21 cellular contexts compared by ENCODE assay signal in genomic region chr11:82634091-82634490, GRCh38.
"Had no signal": no experiment of that assay in that cellular context is flagged by ENCODE, and none has a peak within 500 bp of the region (broad histone marks: within the 10 kb centered on the region; RNA-seq: fewer than 3 reads in every experiment).

No MANE protein-coding gene starts in this region.

- H3K9me3 ChIP-seq: esophagus squamous epithelium, prostate gland, right lobe of liver, testis had no signal

- H2AFZ ChIP-seq: parathyroid adenoma had no signal

- H3K9ac ChIP-seq: parathyroid adenoma had no signal

- H3K4me3 ChIP-seq: esophagus squamous epithelium, lung, prostate gland, right lobe of liver, spleen, testis, tibial nerve had no signal

- H3K27ac Mint-ChIP-seq: dendritic cell treated with granulocyte-macrophage colony-stimulating factor and Interleukin-4, amounts not matched to agents 40 ng/mL and 50 ng/mL, for 4 days; effector memory CD8-positive, alpha-beta T cell; naive thymus-derived CD4-positive, alpha-beta T cell; nephron progenitor cell; stimulated activated naive B cell treated with anti-CD40 and anti-IgM and Interleukin-4, amounts not matched to agents 10 μg/mL and 1 μg/mL and 100 μg/mL, for 72 hours had no signal

- ATAC-seq: effector memory CD8-positive, alpha-beta T cell; left colon; left ventricle myocardium superior; naive thymus-derived CD4-positive, alpha-beta T cell; right lobe of liver; stimulated activated naive B cell treated with anti-CD40 and anti-IgM and Interleukin-4, amounts not matched to agents 10 μg/mL and 1 μg/mL and 100 μg/mL, for 72 hours; stimulated activated naive CD8-positive, alpha-beta T cell treated with anti-CD3 and anti-CD28 coated beads, Interleukin-15, amount 100 ng/mL, for 72 hours had no signal

- H3K4me3 Mint-ChIP-seq: dendritic cell treated with granulocyte-macrophage colony-stimulating factor and Interleukin-4, amounts not matched to agents 40 ng/mL and 50 ng/mL, for 4 days; effector memory CD8-positive, alpha-beta T cell; naive thymus-derived CD4-positive, alpha-beta T cell; nephron progenitor cell; stimulated activated naive B cell treated with anti-CD40 and anti-IgM and Interleukin-4, amounts not matched to agents 10 μg/mL and 1 μg/mL and 100 μg/mL, for 72 hours; stimulated activated naive CD8-positive, alpha-beta T cell treated with anti-CD3 and anti-CD28 coated beads, Interleukin-15, amount 100 ng/mL, for 72 hours had no signal

- DNase-seq: effector memory CD8-positive, alpha-beta T cell; esophagus squamous epithelium; foreskin fibroblast; left colon; left ventricle myocardium superior; naive thymus-derived CD4-positive, alpha-beta T cell; nephron progenitor cell; retina; right lobe of liver; spleen; stimulated activated CD4-positive, alpha-beta T cell treated with anti-CD3 and anti-CD28 coated beads, Interleukin-15, amount 100 ng/mL, for 24 hours; stimulated activated CD4-positive, alpha-beta T cell treated with anti-CD3 and anti-CD28 coated beads, Interleukin-1b, Interleukin-23, amount 100 ng/mL, for 48 hours; stimulated activated CD4-positive, alpha-beta T cell treated with anti-CD3 and anti-CD28 coated beads, Interleukin-4, amount 100 ng/mL, for 24 hours; stimulated activated naive B cell treated with anti-CD40 and anti-IgM and Interleukin-4, amounts not matched to agents 10 μg/mL and 1 μg/mL and 100 μg/mL, for 72 hours; stimulated activated naive CD8-positive, alpha-beta T cell treated with anti-CD3 and anti-CD28 coated beads, Interleukin-15, amount 100 ng/mL, for 72 hours; testis had no signal

- H3K4me1 ChIP-seq: esophagus squamous epithelium, parathyroid adenoma, prostate gland, right lobe of liver, spleen, testis, tibial nerve had no signal

- H3K36me3 ChIP-seq: esophagus squamous epithelium, prostate gland, right lobe of liver, spleen, tibial nerve had no signal

- H3K79me2 ChIP-seq: parathyroid adenoma had no signal

- H3K27ac ChIP-seq: esophagus squamous epithelium, parathyroid adenoma, prostate gland, right lobe of liver, spleen, testis, tibial nerve had no signal

- H3K9me3 Mint-ChIP-seq: effector memory CD8-positive, alpha-beta T cell; stimulated activated naive B cell treated with anti-CD40 and anti-IgM and Interleukin-4, amounts not matched to agents 10 μg/mL and 1 μg/mL and 100 μg/mL, for 72 hours; stimulated activated naive CD8-positive, alpha-beta T cell treated with anti-CD3 and anti-CD28 coated beads, Interleukin-15, amount 100 ng/mL, for 72 hours had no signal

- H3K27me3 ChIP-seq: esophagus squamous epithelium, right lobe of liver, testis, tibial nerve had no signal

- H3K36me3 Mint-ChIP-seq: naive thymus-derived CD4-positive, alpha-beta T cell; stimulated activated naive B cell treated with anti-CD40 and anti-IgM and Interleukin-4, amounts not matched to agents 10 μg/mL and 1 μg/mL and 100 μg/mL, for 72 hours had no signal

- H3K4me1 Mint-ChIP-seq: stimulated activated naive B cell treated with anti-CD40 and anti-IgM and Interleukin-4, amounts not matched to agents 10 μg/mL and 1 μg/mL and 100 μg/mL, for 72 hours had no signal
